Comparison of ENCODE assay signal across 14 cellular contexts in genomic region chr21:43371786-43372185, GRCh38. TPM values are rescaled to one million over a fixed set of nuclear protein-coding genes. Genes with fewer than 3 reads are reported as not detected.
DNase-seq lines count a peak whose midpoint lies in the region; ATAC-seq, FAIRE-seq and TF ChIP-seq lines count a peak whose summit lies in the region.
"Had no signal": no experiment of that assay in that cellular context is flagged by ENCODE, and none has a peak within 500 bp of the region (broad histone marks: within the 10 kb centered on the region; RNA-seq: fewer than 3 reads in every experiment).

No MANE protein-coding gene starts in this region.

- DNase-seq in left ventricle myocardium superior (peak; percentile 18), left cardiac atrium (no peak), foreskin keratinocyte (no peak), urothelium cell line (ENCODE audit: low spot score) (no peak), HEK293T (ENCODE audit: extremely low spot score) (no peak)
- no peak for DNase-seq in stimulated activated CD4-positive, alpha-beta T cell treated with anti-CD3 and anti-CD28 coated beads, Interleukin-4, amount 100 ng/mL, for 24 hours
- DNase-seq: 8988T; Calu3; CD4-positive, alpha-beta T cell; DMS 273 treated with DMSO at 0.1 percent for 48 hours; H9 had no signal

- intact Hi-C loops in left ventricle myocardium superior (cut with micrococcal nuclease) (no loop called here), left cardiac atrium (cut with DNase I) (no loop called here)

- FAIRE-seq in urothelium cell line (lab: Jason Lieb, UNC) = peak; percentile 23

- no peak for ATAC-seq in left ventricle myocardium superior
- ATAC-seq in left cardiac atrium = no peak
- ATAC-seq in foreskin keratinocyte = no peak

- H3K27ac ChIP-seq in foreskin keratinocyte = peak overlapping the region; percentile 86
- H3K27ac ChIP-seq: BLaER1 treated with 17β-estradiol and CSF1 and Interleukin-3, amounts not matched to agents 10 nM and 100 nM had no signal

- H3K27me3 Mint-ChIP-seq in brain = peaks cover 5% of the 10 kb centered on the region
- H3K27me3 Mint-ChIP-seq: CD4-positive, alpha-beta T cell had no signal

- no peak for TF ChIP-seq CTCF in brain (conservative IDR thresholded peaks at IDR 0.05)
- no peak for TF ChIP-seq CTCF in foreskin keratinocyte (conservative IDR thresholded peaks at IDR 0.05)

- H3K4me3 Mint-ChIP-seq in brain = no peak overlapping the region
- H3K4me3 Mint-ChIP-seq: CD4-positive, alpha-beta T cell; GM23338; H9 had no signal

- POLR2A ChIA-PET in HEK293T (lab: Yijun Ruan, JAX) = no interaction called here

- H3K4me1 Mint-ChIP-seq in brain = peaks cover 49% of the 10 kb centered on the region

- CTCF ChIA-PET in HEK293T (lab: Yijun Ruan, JAX) = no interaction called here

- H3K36me3 Mint-ChIP-seq in brain = no peaks in the 10 kb centered on the region

- peaks cover 3% of the 10 kb centered on the region for H3K27me3 ChIP-seq in foreskin keratinocyte

- no peaks in the 10 kb centered on the region for H3K9me3 Mint-ChIP-seq in brain
- H3K9me3 Mint-ChIP-seq: CD4-positive, alpha-beta T cell; GM23338 had no signal

- peak overlapping the region in 4 of 5 experiments; percentile 13 to 99 (median 46) for H3K27ac Mint-ChIP-seq in brain
- H3K27ac Mint-ChIP-seq: CD4-positive, alpha-beta T cell; GM23338 had no signal

- H3K4me1 ChIP-seq in foreskin keratinocyte = peaks cover 27% of the 10 kb centered on the region

TF ChIP-seq in HEK293T, 16 proteins besides CTCF, POLR2A, EP300 and RAD21:
- TF ChIP-seq CTBP1 (IDR thresholded peaks at IDR 0.05; ENCODE audit: borderline replicate concordance) = no peak
- TF ChIP-seq FOXM1 (IDR thresholded peaks at IDR 0.05; ENCODE audit: borderline replicate concordance) = no peak
- TF ChIP-seq ELF4 (IDR thresholded peaks at IDR 0.05) = no peak
- no peak for TF ChIP-seq ZNF384 (IDR thresholded peaks at IDR 0.05)
- no peak for TF ChIP-seq TARDBP (IDR thresholded peaks at IDR 0.05)

RNA-seq across cellular contexts. Expression of gene SIK1, which starts 55.1 kb away (rescaled TPM):
- total RNA-seq in left ventricle myocardium superior (8.0 TPM), left cardiac atrium (10 to 100 TPM; 15.3 to 49.7 TPM), foreskin keratinocyte (2.8 and 26.8 TPM in 2 replicates)
- polyA plus RNA-seq in brain (ENCODE audit: insufficient read depth, low read depth, low replicate concordance) (5.0 TPM), foreskin keratinocyte (0.67 and 11.0 TPM in 2 replicates)
